8 cellular contexts compared by ENCODE assay signal in genomic region chr11:65706303-65706763, GRCh38. TPM values are rescaled to one million over a fixed set of nuclear protein-coding genes. Genes with fewer than 3 reads are reported as not detected.
DNase-seq lines count a peak whose midpoint lies in the region; TF ChIP-seq lines count a peak whose summit lies in the region.
"Not testable (repeated sequence)": the region's sequence is repeated elsewhere in the genome, so short reads cannot be mapped to it uniquely, and the experiment has no call there.

No MANE protein-coding gene starts in this region.

- not testable (repeated sequence) for H3K4me1 ChIP-seq in ascending aorta; cardiac muscle cell (ENCODE audit: low read depth); neutrophil (ENCODE audit: control insufficient read depth in 1 of 2, insufficient read depth in 1 of 2, low read depth in 1 of 2, low read length in 1 of 2)

- DNase-seq in CD14-positive monocyte (ENCODE audit: low spot score) (peak; percentile 66), HT-29 (ENCODE audit: low spot score) (peak; percentile 60), NCI-H748 (lab: John Stamatoyannopoulos, UW; ENCODE audit: unreplicated experiment) (peak; percentile 74), ascending aorta (ENCODE audit: low spot score in 2 of 2) (peak; percentile 27 to 85), cardiac muscle cell (ENCODE audit: low read depth in 1 of 2, low spot score in 1 of 2) (peak; percentile 46 to 54)
- DNase-seq in activated CD4-positive, alpha-beta T cell treated with anti-CD3 and anti-CD28 coated beads for 24 hours (ENCODE audit: low read depth in 2 of 2) = peak; percentile 58 to 68
- peak; percentile 64 to 71 for DNase-seq in stimulated activated CD8-positive, alpha-beta memory T cell treated with anti-CD3 and anti-CD28 coated beads, Interleukin-2, amount 100 ng/mL, for 48 hours (ENCODE audit: low read depth in 2 of 2)

- H3K4me3 ChIP-seq in ascending aorta = peak overlapping the region; percentile 18 to 21
- not testable (repeated sequence) for H3K4me3 ChIP-seq in cardiac muscle cell
- peak overlapping the region in 1 of 2 experiments; percentile 35 for H3K4me3 ChIP-seq in neutrophil (ENCODE audit: low read depth in 1 of 2, low read length in 1 of 2)

- not testable (repeated sequence) for H3K9me3 ChIP-seq in ascending aorta; cardiac muscle cell (ENCODE audit: low read depth); neutrophil

- not testable (repeated sequence) for H3K36me3 Mint-ChIP-seq in CD14-positive monocyte

- H3K36me3 ChIP-seq in ascending aorta, cardiac muscle cell, neutrophil: not testable (repeated sequence)

- not testable (repeated sequence) for H3K27me3 ChIP-seq in ascending aorta, neutrophil
- H3K27me3 ChIP-seq in cardiac muscle cell = peaks cover 11% of the 10 kb centered on the region

- not testable (repeated sequence) for H3K9me3 Mint-ChIP-seq in CD14-positive monocyte

- not testable (repeated sequence) for H3K27me3 Mint-ChIP-seq in CD14-positive monocyte (ENCODE audit: low read depth in 3 of 3)

- not testable (repeated sequence) for H3K4me1 Mint-ChIP-seq in CD14-positive monocyte

- peak overlapping the region in 1 of 2 donors; percentile 51 for H3K4me3 Mint-ChIP-seq in CD14-positive monocyte

- H3K27ac ChIP-seq in ascending aorta, cardiac muscle cell, neutrophil: not testable (repeated sequence)

- intact Hi-C loops in CD14-positive monocyte (cut with micrococcal nuclease) (loop anchor here in 1 of 2 donors (10.0 kb wide), 1 partner anchor 82 kb away; no protein-coding TSS in a partner anchor), ascending aorta (cut with DNase I) (loop anchor here (1.0 to 2.0 kb wide), 2 partner anchors 112 to 282 kb away; no protein-coding TSS in a partner anchor)

- not testable (repeated sequence) for H3K27ac Mint-ChIP-seq in CD14-positive monocyte

- TF ChIP-seq CTCF in CD14-positive monocyte (IDR thresholded peaks at IDR 0.05) = peak; percentile 92
- peak; percentile 68 to 80 (median 79) for TF ChIP-seq CTCF in ascending aorta (IDR thresholded peaks at IDR 0.05)
- peak; percentile 50 for TF ChIP-seq CTCF in cardiac muscle cell (IDR thresholded peaks at IDR 0.05; ENCODE audit: low read depth, low read length)
- TF ChIP-seq CTCF in neutrophil (IDR thresholded peaks at IDR 0.05) = peak; percentile 79

RNA-seq across cellular contexts. Expression of gene KAT5, which starts 5.7 kb away (rescaled TPM):
- polyA plus RNA-seq in CD14-positive monocyte (10 to 100 TPM; 32.5 to 33.1 TPM), cardiac muscle cell (37.7 and 63.7 TPM in 2 replicates)
- 106 and 112 TPM in 2 replicates for total RNA-seq in HT-29 (2014; rRNA removed; shearing (Covaris generic))
- total RNA-seq in ascending aorta (31.0 TPM), cardiac muscle cell (51.2 and 51.4 TPM in 2 replicates)

RNA-seq across cellular contexts. Expression of gene RNASEH2C, which starts 14.3 kb away (rescaled TPM):
- polyA plus RNA-seq in CD14-positive monocyte (100 to 1,000 TPM in 1 of 2 donors, 10 to 100 TPM in 1; 95.2 to 131 TPM), cardiac muscle cell (71.5 and 84.4 TPM in 2 replicates)
- 47.3 and 71.2 TPM in 2 replicates for total RNA-seq in HT-29 (2014; rRNA removed; shearing (Covaris generic))
- total RNA-seq in ascending aorta (155 TPM), cardiac muscle cell (83.7 and 108 TPM in 2 replicates)

RNA-seq across cellular contexts. Expression of gene RELA, which starts 43.6 kb away (rescaled TPM):
- polyA plus RNA-seq in CD14-positive monocyte (10 to 100 TPM; 21.3 to 30.9 TPM), cardiac muscle cell (46.2 and 46.5 TPM in 2 replicates)
- 87.3 and 112 TPM in 2 replicates for total RNA-seq in HT-29 (2014; rRNA removed; shearing (Covaris generic))
- total RNA-seq in ascending aorta (115 TPM), cardiac muscle cell (39.8 and 51.9 TPM in 2 replicates)
